Comparison of ENCODE assay signal across 20 cellular contexts in the genomic region with DNA sequence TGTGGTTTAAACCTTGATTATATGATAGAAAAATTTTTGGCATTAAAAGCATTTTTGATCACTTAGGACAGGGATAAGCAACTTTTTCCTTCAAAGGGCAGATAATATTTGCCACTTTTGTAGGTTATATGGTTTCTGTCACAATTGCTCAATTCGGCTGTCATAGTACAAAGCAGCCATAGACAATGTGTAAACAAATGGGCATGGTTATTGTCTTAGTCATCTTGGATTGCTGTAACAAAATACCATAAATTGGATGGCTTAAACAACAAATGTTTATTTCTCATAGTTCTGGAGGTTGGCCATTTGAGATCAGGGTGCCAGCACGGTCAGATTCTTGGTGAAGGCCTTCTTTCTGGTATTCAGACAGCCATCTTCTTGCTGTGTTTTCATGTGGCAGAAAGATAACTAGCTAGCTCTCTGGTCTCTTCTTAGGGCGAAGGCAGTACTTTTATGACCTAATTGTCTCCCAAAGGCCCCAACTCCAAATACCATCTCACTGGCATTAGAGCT.
DNase-seq lines count a peak whose midpoint lies in the region; ATAC-seq, FAIRE-seq and TF ChIP-seq lines count a peak whose summit lies in the region.
"Had no signal": no experiment of that assay in that cellular context is flagged by ENCODE, and none has a peak within 500 bp of the region (broad histone marks: within the 10 kb centered on the region; RNA-seq: fewer than 3 reads in every experiment).

No MANE protein-coding gene starts in this region.

- TF ChIP-seq POLR2A in GM12891 (IDR thresholded peaks at IDR 0.05; ENCODE audit: low read depth, low read length): no peak

- DNase-seq in A172 (ENCODE audit: low spot score) (peak; percentile 18), GM12891 (ENCODE audit: insufficient read length, low spot score) (no peak), amniotic epithelial cell (ENCODE audit: low read depth) (peak; percentile 72), fibroblast of villous mesenchyme (ENCODE audit: low read depth) (peak; percentile 46), posterior vena cava (ENCODE audit: low spot score) (no peak), Right ventricle myocardium inferior (ENCODE audit: missing footprints) (no peak), pancreas (no peak), caudate nucleus (lab: John Stamatoyannopoulos, UW) (no peak)
- DNase-seq: C1 segment of cervical spinal cord, COR-L47, DMS153, NCI-H1048, NCI-H2227 treated with DMSO at 0.1 percent for 48 hours, NCI-H524, Right ventricle myocardium superior, SK-N-SH had no signal

- no peak for ATAC-seq in Right ventricle myocardium inferior
- ATAC-seq in pancreas: no peak
- ATAC-seq: HCT116, Panc1 had no signal

- FAIRE-seq in GM12891 (lab: Jason Lieb, UNC) (peak; percentile 79), pancreas (lab: Jason Lieb, UNC) (no peak)
- FAIRE-seq: A204.1, G401.6 had no signal

- no peaks in the 10 kb centered on the region for H3K27me3 ChIP-seq in pancreas

- H3K4me1 ChIP-seq in pancreas: no peaks in the 10 kb centered on the region

- H3K4me3 ChIP-seq in fibroblast of villous mesenchyme (ENCODE audit: low read depth, low read length) (no peak overlapping the region), pancreas (no peak overlapping the region)

- H3K36me3 ChIP-seq in pancreas: no peaks in the 10 kb centered on the region

- WGBS in pancreas, 2 donors: 96 to 98% methylated on average over 3 of the region's 3 CpGs

- H3K27ac ChIP-seq in pancreas: no peak overlapping the region
- no peak overlapping the region for H3K27ac ChIP-seq in caudate nucleus (ENCODE audit: low read depth, low read length)

- no peaks in the 10 kb centered on the region for H3K9me3 ChIP-seq in pancreas

- TF ChIP-seq CTCF in fibroblast of villous mesenchyme (IDR thresholded peaks at IDR 0.05; ENCODE audit: insufficient read depth, low read depth, low read length): no peak
- no peak for TF ChIP-seq CTCF in pancreas (IDR thresholded peaks at IDR 0.05)

- intact Hi-C loops in posterior vena cava (cut with DNase I): no loop called here
- intact Hi-C loops in Right ventricle myocardium inferior (cut with DNase I): no loop called here
- intact Hi-C loops in pancreas (cut with DNase I): no loop called here

TF ChIP-seq in GM12891, 5 proteins besides CTCF, POLR2A, EP300 and RAD21:
- TF ChIP-seq PAX5 (IDR thresholded peaks at IDR 0.05; ENCODE audit: insufficient read depth, low read length, severe bottlenecking) (no peak), POLR2AphosphoS5 (IDR thresholded peaks at IDR 0.05; ENCODE audit: low read depth, low read length) (no peak), POU2F2 (IDR thresholded peaks at IDR 0.05; ENCODE audit: low read depth, low read length) (no peak), TAF1 (IDR thresholded peaks at IDR 0.05; ENCODE audit: low read depth, low read length) (no peak), SPI1 (IDR thresholded peaks at IDR 0.05; ENCODE audit: low read depth, low read length) (no peak)

Comparison
In these comparisons a context has a peak if more than half of its experiments do, and no peak if none do; other contexts are left out.
1. DNase-seq: peak in A172 (single experiment), amniotic epithelial cell (single experiment) and fibroblast of villous mesenchyme (single experiment); none in GM12891 (single experiment), posterior vena cava (single experiment), Right ventricle myocardium inferior (single experiment), pancreas (0 of 6) and caudate nucleus (0 of 61).